In the genomic region with DNA sequence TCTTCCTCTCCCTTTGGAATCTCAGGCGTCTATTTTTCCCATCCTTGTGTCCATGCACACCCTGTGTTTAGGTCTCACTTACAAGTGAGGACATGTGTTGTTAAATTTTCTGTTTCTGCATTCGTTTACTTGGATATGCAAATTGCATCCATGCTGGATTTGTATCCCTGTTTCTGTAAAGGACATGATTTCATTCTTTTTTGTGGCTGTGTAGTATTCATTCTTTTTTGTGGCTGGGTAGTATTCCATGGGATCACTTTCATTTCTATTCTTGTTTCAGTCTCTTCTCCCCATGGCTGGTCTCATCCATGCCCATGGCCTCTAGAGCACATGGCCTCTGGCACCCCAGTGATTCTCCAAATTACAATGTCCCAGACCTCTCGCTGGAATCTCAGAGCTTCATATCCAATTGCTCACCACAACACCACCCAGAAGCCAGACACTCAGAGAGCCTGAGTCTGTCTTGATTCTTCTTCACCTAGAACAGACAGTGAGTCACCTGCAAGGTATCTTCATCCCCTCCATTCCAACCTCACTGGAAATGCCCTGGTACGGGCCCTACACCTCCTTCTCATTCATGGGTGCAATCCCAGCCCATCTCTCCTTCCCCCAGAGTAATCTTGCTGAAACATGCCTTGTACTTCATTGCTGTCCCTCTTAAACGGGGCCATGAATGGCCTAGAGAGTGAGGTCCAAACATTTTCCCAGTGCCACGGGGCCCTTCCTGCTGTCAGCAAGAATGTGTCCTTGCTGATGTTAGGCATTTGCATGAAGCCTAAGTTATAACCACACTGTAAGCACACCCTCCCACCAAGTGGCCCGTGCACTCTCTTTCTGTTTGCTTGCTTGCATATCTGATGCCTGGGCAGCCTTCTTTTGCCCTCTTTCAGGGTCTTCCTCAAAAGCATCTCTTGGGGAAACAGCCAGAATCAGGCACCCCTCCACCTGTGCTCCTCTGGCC, we compare ENCODE assay signal across 2 cellular contexts.
TF ChIP-seq lines count a peak whose summit lies in the region.

No MANE protein-coding gene starts in this region.

TF ChIP-seq in A549, 52 proteins besides CTCF, POLR2A, EP300 and RAD21 (continued from another document):
- TF ChIP-seq, protein P1, sequence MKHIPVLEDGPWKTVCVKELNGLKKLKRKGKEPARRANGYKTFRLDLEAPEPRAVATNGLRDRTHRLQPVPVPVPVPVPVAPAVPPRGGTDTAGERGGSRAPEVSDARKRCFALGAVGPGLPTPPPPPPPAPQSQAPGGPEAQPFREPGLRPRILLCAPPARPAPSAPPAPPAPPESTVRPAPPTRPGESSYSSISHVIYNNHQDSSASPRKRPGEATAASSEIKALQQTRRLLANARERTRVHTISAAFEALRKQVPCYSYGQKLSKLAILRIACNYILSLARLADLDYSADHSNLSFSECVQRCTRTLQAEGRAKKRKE (CRISPR knock-in tag; IDR thresholded peaks at IDR 0.05; ENCODE audit: low read depth): no peak
- no peak for TF ChIP-seq RFX5 (IDR thresholded peaks at IDR 0.05)
- TF ChIP-seq ESRRA (IDR thresholded peaks at IDR 0.05; ENCODE audit: borderline replicate concordance, low read length): no peak
- TF ChIP-seq CBX2 (IDR thresholded peaks at IDR 0.05; ENCODE audit: borderline replicate concordance, low read depth): no peak
- TF ChIP-seq, protein P2, sequence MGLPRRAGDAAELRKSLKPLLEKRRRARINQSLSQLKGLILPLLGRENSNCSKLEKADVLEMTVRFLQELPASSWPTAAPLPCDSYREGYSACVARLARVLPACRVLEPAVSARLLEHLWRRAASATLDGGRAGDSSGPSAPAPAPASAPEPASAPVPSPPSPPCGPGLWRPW (IDR thresholded peaks at IDR 0.05): no peak
- TF ChIP-seq HOXB13 (CRISPR knock-in tag; IDR thresholded peaks at IDR 0.05; ENCODE audit: low read depth): no peak
- TF ChIP-seq RCOR1 (IDR thresholded peaks at IDR 0.05; ENCODE audit: low read depth, low read length): no peak
- TF ChIP-seq MAFK (IDR thresholded peaks at IDR 0.05; ENCODE audit: partially characterized antibody): no peak
- TF ChIP-seq JUN (IDR thresholded peaks at IDR 0.05): no peak
- no peak for TF ChIP-seq MYC (IDR thresholded peaks at IDR 0.05; ENCODE audit: borderline replicate concordance, low read length)
TF ChIP-seq in A549: peak in this region for 0.

TF ChIP-seq in HEK293, 187 proteins besides CTCF, POLR2A, EP300 and RAD21:
- TF ChIP-seq OVOL3 (tag by site-specific recombination; IDR thresholded peaks at IDR 0.05) (no peak), ZNF48 (tag by site-specific recombination; IDR thresholded peaks at IDR 0.05) (no peak), ZNF777 (tag by site-specific recombination; IDR thresholded peaks at IDR 0.05; ENCODE audit: borderline replicate concordance) (no peak), SETDB1 (IDR thresholded peaks at IDR 0.05; ENCODE audit: insufficient read length, low read length) (no peak), ZNF202 (tag by site-specific recombination; IDR thresholded peaks at IDR 0.05; ENCODE audit: borderline replicate concordance) (no peak), ZNF146 (tag by site-specific recombination; IDR thresholded peaks at IDR 0.05) (peak; percentile 93)
